Comparison of ENCODE assay signal across 11 cellular contexts in the genomic region with DNA sequence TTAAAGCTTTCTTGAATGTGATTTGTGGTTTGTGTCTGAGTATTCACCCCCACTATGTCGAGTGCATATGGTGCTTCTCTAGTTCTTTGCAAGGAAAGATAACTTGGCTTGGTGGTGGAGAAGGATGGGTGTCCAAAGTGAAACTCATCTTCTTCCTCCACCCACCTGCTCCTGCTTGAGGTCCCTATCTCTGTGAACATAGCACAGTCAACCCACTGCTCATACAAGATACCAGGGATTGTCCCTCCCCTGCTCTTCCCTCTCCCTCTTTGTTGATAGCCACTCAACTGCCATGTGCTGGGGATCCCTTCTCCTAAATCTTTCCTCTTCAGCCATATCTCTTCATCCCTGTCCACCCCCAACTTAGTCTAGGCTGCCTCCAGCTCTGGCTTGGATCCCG.
"Had no signal": no experiment of that assay in that cellular context is flagged by ENCODE, and none has a peak within 500 bp of the region (broad histone marks: within the 10 kb centered on the region; RNA-seq: fewer than 3 reads in every experiment).

No MANE protein-coding gene starts in this region.

- ATAC-seq: GM23338, HCT116 had no signal

- H3K9me3 ChIP-seq: HAP-1 had no signal

- H3K9ac ChIP-seq: GM23248 had no signal

- H3K4me3 ChIP-seq: GM23248, GM23338, HAP-1 had no signal

- H3K36me3 ChIP-seq: HAP-1 had no signal

- H3K4me2 ChIP-seq: GM23338 had no signal

- H2AFZ ChIP-seq: GM23248, GM23338 had no signal

- H3K4me1 ChIP-seq: HAP-1 had no signal

- H3K27ac ChIP-seq: GM23248 had no signal

- DNase-seq: GM23248, GOT3, H7, H9, HCEC 1CT, HFFc6 had no signal

- FAIRE-seq: H1, H54 had no signal
